ENCODE assay signal across 10 cellular contexts in genomic region chrX:21438792-21439191, GRCh38.
A peak's percentile ranks its signal among the peaks of the same experiment; 100 is the strongest.
DNase-seq lines count a peak whose midpoint lies in the region; ATAC-seq and TF ChIP-seq lines count a peak whose summit lies in the region.
"Had no signal": no experiment of that assay in that cellular context is flagged by ENCODE, and none has a peak within 500 bp of the region (broad histone marks: within the 10 kb centered on the region; RNA-seq: fewer than 3 reads in every experiment).

No MANE protein-coding gene starts in this region.

- no peak overlapping the region for H2AFZ ChIP-seq in MM.1S (ENCODE audit: low read length)

- no peak overlapping the region for H3K4me3 ChIP-seq in MM.1S (ENCODE audit: low read length)
- H3K4me3 ChIP-seq: smooth muscle cell had no signal

- peak overlapping the region; percentile 69 to 82 (median 80) for H3K4me3 Mint-ChIP-seq in immature natural killer cell

- H3K27me3 Mint-ChIP-seq in immature natural killer cell (ENCODE audit: low read depth in 3 of 3) = no peaks in the 10 kb centered on the region

- TF ChIP-seq CTCF in MM.1S (IDR thresholded peaks at IDR 0.05; ENCODE audit: low read length) = no peak

- intact Hi-C loops in Right ventricle myocardium superior (cut with DNase I) = no loop called here

- DNase-seq in MM.1S (peak; percentile 44), immature natural killer cell (peak in 2 of 3 donors; percentile 0 to 4), DMS 273 treated with DMSO at 0.1 percent for 48 hours (lab: John Stamatoyannopoulos, UW) (no peak), occipital lobe (lab: John Stamatoyannopoulos, UW) (no peak), dermis blood vessel endothelial cell (no peak), Right ventricle myocardium superior (no peak)

- peak overlapping the region; percentile 37; the same call in 1 of the 2 replicates for H3K27ac ChIP-seq in MM.1S (ENCODE audit: low read length)
- H3K27ac ChIP-seq: VCaP had no signal

- no peak overlapping the region for H3K9ac ChIP-seq in MM.1S (ENCODE audit: low read length)

- H3K36me3 Mint-ChIP-seq in immature natural killer cell = no peaks in the 10 kb centered on the region

- no peaks in the 10 kb centered on the region for H3K4me1 ChIP-seq in MM.1S (ENCODE audit: low read length)

- peak overlapping the region; percentile 41 for H3K4me2 ChIP-seq in MM.1S (ENCODE audit: low read depth, low read length)
- H3K4me2 ChIP-seq: smooth muscle cell had no signal

- peak; percentile 90 for ATAC-seq in GM18520 (IDR thresholded peaks at IDR 0.05; ENCODE audit: unreplicated experiment)
- ATAC-seq in HG02588 (IDR thresholded peaks at IDR 0.05; ENCODE audit: unreplicated experiment) = peak; percentile 94
- ATAC-seq in Right ventricle myocardium superior (ENCODE audit: poor library complexity) = no peak

- H3K79me2 ChIP-seq in MM.1S (ENCODE audit: low read length) = no peaks in the 10 kb centered on the region

- no peaks in the 10 kb centered on the region for H3F3A ChIP-seq in MM.1S (ENCODE audit: insufficient read depth, low read length)

- peak overlapping the region; percentile 65 to 86 (median 78) for H3K27ac Mint-ChIP-seq in immature natural killer cell

- H3K9me2 ChIP-seq in MM.1S (replicated peaks; ENCODE audit: insufficient read depth, low read length) = no peaks in the 10 kb centered on the region

- H4K20me1 ChIP-seq in MM.1S (ENCODE audit: insufficient read depth, low read length) = no peaks in the 10 kb centered on the region

- H3K4me1 Mint-ChIP-seq in immature natural killer cell = peaks cover 6 to 19% of the 10 kb centered on the region in 2 donors

- H3K9me3 ChIP-seq in MM.1S (replicated peaks; ENCODE audit: insufficient read depth, low read length) = no peaks in the 10 kb centered on the region

- H3K9me3 Mint-ChIP-seq in immature natural killer cell = no peaks in the 10 kb centered on the region

- H3K27me3 ChIP-seq in MM.1S (replicated peaks; ENCODE audit: insufficient read depth, low read length) = no peaks in the 10 kb centered on the region

- H3K36me3 ChIP-seq in MM.1S (replicated peaks; ENCODE audit: insufficient read depth, low read length) = no peaks in the 10 kb centered on the region

Comparison
In these comparisons a context has a peak if more than half of its experiments do, and no peak if none do; other contexts are left out.
1. DNase-seq: peak in MM.1S (single experiment) and immature natural killer cell (2 of 3); none in DMS 273 treated with DMSO at 0.1 percent for 48 hours (single experiment), occipital lobe (single experiment), dermis blood vessel endothelial cell (single experiment) and Right ventricle myocardium superior (single experiment).